In genomic region chr1:81414417-81415087, GRCh38 we compare ENCODE assay signal across 8 cellular contexts.
A peak's percentile ranks its signal among the peaks of the same experiment; 100 is the strongest.
DNase-seq lines count a peak whose midpoint lies in the region; ATAC-seq and TF ChIP-seq lines count a peak whose summit lies in the region.

No MANE protein-coding gene starts in this region.

- H3K27me3 ChIP-seq in ACC112 (ENCODE audit: insufficient read depth, low read length), result no peaks in the 10 kb centered on the region

- peaks cover 5% of the 10 kb centered on the region for H3K4me1 ChIP-seq in ACC112 (ENCODE audit: control insufficient read depth, insufficient read depth, low read length, unreplicated experiment)

- H3K27ac ChIP-seq in ACC112 (ENCODE audit: low read depth, low read length), result no peak overlapping the region

- ATAC-seq in HG02759 (IDR thresholded peaks at IDR 0.05; ENCODE audit: unreplicated experiment), result peak; percentile 94
- ATAC-seq in HG03108 (IDR thresholded peaks at IDR 0.05; ENCODE audit: unreplicated experiment), result no peak

- H3K79me2 ChIP-seq in ACC112 (ENCODE audit: control insufficient read depth, insufficient read depth, low read length, unreplicated experiment), result no peaks in the 10 kb centered on the region

- peak; percentile 64 for DNase-seq in GM13977 (ENCODE audit: low spot score)
- DNase-seq in NCI-H2196 (lab: John Stamatoyannopoulos, UW; ENCODE audit: unreplicated experiment), result peak; percentile 73
- peak; percentile 78 for DNase-seq in ecto neural progenitor cell (ENCODE audit: low spot score)
- DNase-seq in lung microvascular endothelial cell (ENCODE audit: low read depth in 2 of 2), result peak; percentile 30 to 66
- no peak for DNase-seq in central memory CD4-positive, alpha-beta T cell

- TF ChIP-seq CTCF in GM13977 (IDR thresholded peaks at IDR 0.05; ENCODE audit: extremely low read depth, insufficient read depth, missing control alignments), result peak; percentile 91

- H2AFZ ChIP-seq in ACC112 (ENCODE audit: low read length, unreplicated experiment), result peak overlapping the region; percentile 54

- H3K36me3 ChIP-seq in ACC112 (ENCODE audit: insufficient read depth, low read length), result no peaks in the 10 kb centered on the region

- in situ Hi-C loops in GM13977 (cut with MboI; ENCODE audit: low pct_unique_long_range_greater_than_20kb, low sequenced_read_pairs, unreplicated experiment), result no loop called here

- peak overlapping the region; percentile 27; the same call in 1 of the 2 replicates for H3K4me3 ChIP-seq in ACC112 (ENCODE audit: low read depth, low read length)
